25 cellular contexts compared by ENCODE assay signal in genomic region chr2:151417650-151418049, GRCh38.
"Had no signal": no experiment of that assay in that cellular context is flagged by ENCODE, and none has a peak within 500 bp of the region (broad histone marks: within the 10 kb centered on the region; RNA-seq: fewer than 3 reads in every experiment).

No MANE protein-coding gene starts in this region.

- H3K27ac ChIP-seq: brain microvascular endothelial cell, KMS-11, SJSA1, VCaP had no signal

- H3K4me1 ChIP-seq: SJSA1 had no signal

- DNase-seq: activated CD4-positive, CD25-positive, alpha-beta regulatory T cell; activated CD8-positive, alpha-beta memory T cell treated with anti-CD3 and anti-CD28 coated beads, Interleukin-2, amount 10 ng/mL, durations not matched to agents 7 days and 5 days; activated gamma-delta T cell treated with Interleukin-2 at 50 U/mL for 16 hours; activated naive CD4-positive, alpha-beta T cell treated with anti-CD3 and anti-CD28 coated beads, Interleukin-2, amount 10 ng/mL, durations not matched to agents 7 days and 5 days; activated naive CD8-positive, alpha-beta T cell treated with anti-CD3 and anti-CD28 coated beads for 36 hours; activated T-cell treated with anti-CD3 and anti-CD28 coated beads, Interleukin-2, amount 50 U/mL, for 4 hours; brain microvascular endothelial cell; cerebellar nuclear complex; MG63; MV-4-11; NCI-H1092 treated with DMSO at 0.1 percent for 48 hours; NCI-H1417 treated with DMSO at 0.1 percent for 48 hours; NCI-H1694; NCI-H2029; NCI-H345; NCI-H510A treated with DMSO at 0.1 percent for 48 hours; NCI-H69; SHP77; T-helper 9 cell had no signal

- H3K9me3 ChIP-seq: MG63, SJSA1 had no signal

- H3K4me3 Mint-ChIP-seq: activated CD8-positive, alpha-beta memory T cell treated with anti-CD3 and anti-CD28 coated beads, Interleukin-2, amount 10 ng/mL, durations not matched to agents 7 days and 5 days; activated naive CD4-positive, alpha-beta T cell treated with anti-CD3 and anti-CD28 coated beads, Interleukin-2, amount 10 ng/mL, durations not matched to agents 7 days and 5 days; activated naive CD8-positive, alpha-beta T cell treated with anti-CD3 and anti-CD28 coated beads for 36 hours; activated T-cell treated with anti-CD3 and anti-CD28 coated beads, Interleukin-2, amount 50 U/mL, for 4 hours; IgD-negative memory B cell; T-helper 1 cell treated with Interleukin-12 subunit alpha and Interleukin-12 subunit beta and Interleukin-4 antibody, amounts not matched to agents 30 μg/mL and 1 μg/mL, for 36 hours had no signal

- H3K27ac Mint-ChIP-seq: activated CD8-positive, alpha-beta memory T cell treated with anti-CD3 and anti-CD28 coated beads, Interleukin-2, amount 10 ng/mL, durations not matched to agents 7 days and 5 days; activated naive CD4-positive, alpha-beta T cell treated with anti-CD3 and anti-CD28 coated beads, Interleukin-2, amount 10 ng/mL, durations not matched to agents 7 days and 5 days; activated naive CD8-positive, alpha-beta T cell treated with anti-CD3 and anti-CD28 coated beads for 36 hours; activated T-helper 2 cell treated with anti-CD3 and anti-CD28 coated beads, Interferon-gamma antibody, Interleukin-2, Interleukin-4, amounts not matched to agents 10 μg/mL and 5 μg/mL and 100 μg/mL, durations not matched to agents 14 hours and 24 hours and 36 hours; IgD-negative memory B cell; T-helper 1 cell treated with Interleukin-12 subunit alpha and Interleukin-12 subunit beta and Interleukin-4 antibody, amounts not matched to agents 30 μg/mL and 1 μg/mL, for 36 hours had no signal

- H3K9me3 Mint-ChIP-seq: activated naive CD4-positive, alpha-beta T cell treated with anti-CD3 and anti-CD28 coated beads, Interleukin-2, amount 10 ng/mL, durations not matched to agents 7 days and 5 days; activated naive CD8-positive, alpha-beta T cell treated with anti-CD3 and anti-CD28 coated beads for 36 hours; activated T-cell treated with anti-CD3 and anti-CD28 coated beads, Interleukin-2, amount 50 U/mL, for 4 hours; activated T-helper 2 cell treated with anti-CD3 and anti-CD28 coated beads, Interferon-gamma antibody, Interleukin-2, Interleukin-4, amounts not matched to agents 10 μg/mL and 5 μg/mL and 100 μg/mL, durations not matched to agents 14 hours and 24 hours and 36 hours; IgD-negative memory B cell; T-helper 1 cell treated with Interleukin-12 subunit alpha and Interleukin-12 subunit beta and Interleukin-4 antibody, amounts not matched to agents 30 μg/mL and 1 μg/mL, for 36 hours had no signal

- H3K4me3 ChIP-seq: MG63, SJSA1 had no signal

- ATAC-seq: activated CD8-positive, alpha-beta memory T cell treated with anti-CD3 and anti-CD28 coated beads, Interleukin-2, amount 10 ng/mL, durations not matched to agents 7 days and 5 days; activated T-cell treated with anti-CD3 and anti-CD28 coated beads, Interleukin-2, amount 50 U/mL, for 4 hours had no signal

- H3K27me3 Mint-ChIP-seq: activated CD8-positive, alpha-beta memory T cell treated with anti-CD3 and anti-CD28 coated beads, Interleukin-2, amount 10 ng/mL, durations not matched to agents 7 days and 5 days; activated naive CD4-positive, alpha-beta T cell treated with anti-CD3 and anti-CD28 coated beads, Interleukin-2, amount 10 ng/mL, durations not matched to agents 7 days and 5 days; activated naive CD8-positive, alpha-beta T cell treated with anti-CD3 and anti-CD28 coated beads for 36 hours; IgD-negative memory B cell had no signal

- H3K27me3 ChIP-seq: brain microvascular endothelial cell, MG63, SJSA1 had no signal
